ENCODE assay signal across 1 cellular context in the genomic region with DNA sequence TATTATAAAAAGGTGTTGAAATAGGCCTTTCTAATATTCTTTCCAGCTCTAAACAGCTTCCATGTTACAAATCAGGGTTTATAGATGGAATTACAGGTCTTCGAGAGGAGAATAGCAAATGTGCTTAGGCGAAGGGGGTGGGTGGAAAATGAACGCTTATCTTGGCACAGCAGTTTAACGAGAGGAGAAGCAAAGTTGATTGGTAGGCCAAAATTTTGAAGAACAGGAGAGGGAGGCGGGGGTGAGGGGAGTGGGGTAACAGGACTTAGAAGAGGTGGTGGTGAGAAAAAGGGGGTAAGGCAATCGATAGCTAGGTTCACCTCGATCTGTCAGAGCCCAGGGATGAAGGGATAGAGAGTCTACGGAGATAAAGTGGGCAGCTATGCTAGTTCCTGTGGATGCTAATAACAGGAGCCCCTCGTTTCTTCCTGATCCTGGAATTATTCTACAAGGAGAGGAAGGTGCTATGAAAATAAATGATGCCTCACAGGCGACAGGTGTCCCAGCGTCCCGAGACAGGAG.
TF ChIP-seq lines count a peak whose summit lies in the region.

No MANE protein-coding gene starts in this region.

TF ChIP-seq in HEK293, 187 proteins besides CTCF, POLR2A, EP300 and RAD21 (continued from another document):
- TF ChIP-seq PATZ1 (tag by site-specific recombination; IDR thresholded peaks at IDR 0.05): peak; percentile 40; the same call in 1 of the 2 replicates
- TF ChIP-seq ZNF341 (tag by site-specific recombination; IDR thresholded peaks at IDR 0.05; ENCODE audit: low read depth): peak; percentile 86
- TF ChIP-seq ZNF292 (tag by site-specific recombination; IDR thresholded peaks at IDR 0.05; ENCODE audit: borderline replicate concordance, low read depth): no peak
- peak; percentile 91 for TF ChIP-seq ZFHX2 (tag by site-specific recombination; conservative IDR thresholded peaks at IDR 0.05)
- no peak for TF ChIP-seq ZNF624 (tag by site-specific recombination; IDR thresholded peaks at IDR 0.05)
- no peak for TF ChIP-seq OSR2 (tag by site-specific recombination; IDR thresholded peaks at IDR 0.05)
- TF ChIP-seq ZNF704 (tag by site-specific recombination; IDR thresholded peaks at IDR 0.05): no peak
- TF ChIP-seq EGR2 (tag by site-specific recombination; IDR thresholded peaks at IDR 0.05; ENCODE audit: low read depth): peak; percentile 97
- TF ChIP-seq ZNF398 (tag by site-specific recombination; IDR thresholded peaks at IDR 0.05): peak; percentile 79
- TF ChIP-seq ZNF768 (tag by site-specific recombination; IDR thresholded peaks at IDR 0.05): no peak
- TF ChIP-seq ZSCAN4 (tag by site-specific recombination; IDR thresholded peaks at IDR 0.05): no peak
- no peak for TF ChIP-seq MYNN (tag by site-specific recombination; IDR thresholded peaks at IDR 0.05; ENCODE audit: borderline replicate concordance)
